9 cellular contexts compared by ENCODE assay signal in the genomic region with DNA sequence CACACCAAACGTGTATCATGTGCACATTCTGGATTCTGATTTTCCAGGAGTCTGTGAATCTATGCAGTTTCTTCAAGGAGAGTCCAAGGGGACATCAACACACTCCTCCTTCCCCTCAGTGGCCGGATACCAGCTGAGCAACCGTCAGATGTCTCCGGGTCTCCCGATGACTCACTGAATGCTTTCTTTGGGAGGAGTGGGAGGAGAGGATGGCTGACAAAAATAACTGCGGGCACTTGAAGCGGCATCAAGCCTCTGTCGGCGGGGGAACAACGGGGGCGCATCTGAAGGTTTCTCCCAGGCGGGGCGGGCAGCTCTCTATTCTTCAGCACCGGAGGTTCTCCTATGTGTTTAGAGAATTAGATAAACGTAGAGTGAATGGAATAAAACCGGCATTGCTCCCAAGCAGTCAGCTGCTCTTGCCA. TPM values are rescaled to one million over a fixed set of nuclear protein-coding genes. Genes with fewer than 3 reads are reported as not detected.
DNase-seq lines count a peak whose midpoint lies in the region; ATAC-seq and TF ChIP-seq lines count a peak whose summit lies in the region.
"Had no signal": no experiment of that assay in that cellular context is flagged by ENCODE, and none has a peak within 500 bp of the region (broad histone marks: within the 10 kb centered on the region; RNA-seq: fewer than 3 reads in every experiment).

No MANE protein-coding gene starts in this region.

- H3K36me3 Mint-ChIP-seq in T-helper 17 cell (ENCODE audit: low read depth), result peaks cover 10% of the 10 kb centered on the region

- H3K79me2 ChIP-seq in PC-3 (ENCODE audit: low read length) (no peaks in the 10 kb centered on the region), fibroblast of lung (ENCODE audit: control insufficient read depth, insufficient read depth, low read length) (no peaks in the 10 kb centered on the region)

- no peaks in the 10 kb centered on the region for H3F3A ChIP-seq in PC-3 (ENCODE audit: low read length, unreplicated experiment)

- no TSS peak for BruUV-seq in PC-3 (replicated peaks; lab: Mats Ljungman, UMichigan)

- peak overlapping the region; percentile 28 for H3K4me3 ChIP-seq in PC-3 (ENCODE audit: low read length)
- H3K4me3 ChIP-seq in fibroblast of lung (replicated peaks in 1 of 4; ENCODE audit: control extremely low read depth in 1 of 4, insufficient read depth in 1 of 4, low read depth in 3 of 4, low read length in 4 of 4), result peak overlapping the region; percentile 1 to 36 (median 14)
- no peak overlapping the region for H3K4me3 ChIP-seq in psoas muscle

- H3K27me3 Mint-ChIP-seq in T-helper 17 cell, result peaks cover 72% of the 10 kb centered on the region

- H3K9me2 ChIP-seq in PC-3 (replicated peaks; ENCODE audit: low read length), result no peaks in the 10 kb centered on the region

- H3K9ac ChIP-seq in PC-3 (ENCODE audit: low read length) (no peak overlapping the region), fibroblast of lung (ENCODE audit: insufficient read depth, low read length) (no peak overlapping the region)

- intact Hi-C loops in PC-3 (cut with micrococcal nuclease) (no loop called here), psoas muscle (cut with DNase I) (no loop called here)

- DNase-seq in GDM1 (lab: John Stamatoyannopoulos, UW) (peak; percentile 9), PC-3 (peak; percentile 75), fibroblast of lung (ENCODE audit: low read depth in 2 of 2) (peak; percentile 53 to 85), psoas muscle (peak in 1 of 2 donors; percentile 38), T-helper 17 cell (no peak), NAMALWA (ENCODE audit: low spot score) (no peak)
- DNase-seq in activated CD4-positive, alpha-beta T cell treated with anti-CD3 and anti-CD28 coated beads for 4 hours, result no peak
- DNase-seq: activated effector memory CD4-positive, alpha-beta T cell treated with Interleukin-2 at 50 U/mL for 16 hours had no signal

- H3K4me3 Mint-ChIP-seq in T-helper 17 cell, result no peak overlapping the region

- POLR2A ChIA-PET in PC-3 (lab: Charles Lee; ENCODE audit: unreplicated experiment), result no interaction called here

- H3K27ac ChIP-seq in PC-3 (ENCODE audit: low read length), result no peak overlapping the region
- H3K27ac ChIP-seq in fibroblast of lung (ENCODE audit: insufficient read depth, low read length), result no peak overlapping the region
- no peak overlapping the region for H3K27ac ChIP-seq in psoas muscle

- H4K20me1 ChIP-seq in PC-3 (ENCODE audit: low read length) (no peaks in the 10 kb centered on the region), fibroblast of lung (ENCODE audit: control insufficient read depth, extremely low read depth, insufficient read depth, low read length) (no peaks in the 10 kb centered on the region)

- H3K27me3 ChIP-seq in PC-3 (ENCODE audit: low read length) (no peaks in the 10 kb centered on the region), fibroblast of lung (ENCODE audit: control insufficient read depth, insufficient read depth, low read length) (no peaks in the 10 kb centered on the region), psoas muscle (ENCODE audit: insufficient read depth in 3 of 3, low read length in 2 of 3) (peaks cover 0 to 20% (median 0%) of the 10 kb centered on the region in 3 donors)

- H3K27ac Mint-ChIP-seq in T-helper 17 cell, result no peak overlapping the region

- H2AFZ ChIP-seq in PC-3 (ENCODE audit: low read length), result peak overlapping the region; percentile 60
- H2AFZ ChIP-seq in fibroblast of lung (ENCODE audit: low read length), result peak overlapping the region; percentile 68

- CTCF ChIA-PET in PC-3 (lab: Charles Lee), result no interaction called here

- H3K4me1 ChIP-seq in PC-3 (ENCODE audit: insufficient read depth, low read length) (peaks cover 14% of the 10 kb centered on the region), fibroblast of lung (ENCODE audit: control insufficient read depth, extremely low read depth, insufficient read depth, low read length) (peaks cover 9% of the 10 kb centered on the region), psoas muscle (peaks cover 8% of the 10 kb centered on the region)

- H3K4me2 ChIP-seq in PC-3 (ENCODE audit: low read length) (peak overlapping the region; percentile 59), fibroblast of lung (ENCODE audit: extremely low read depth, insufficient read depth, low read length) (peak overlapping the region; percentile 78)

- no peak for TF ChIP-seq CTCF in PC-3 (conservative IDR thresholded peaks at IDR 0.05; ENCODE audit: low read depth, low read length)
- TF ChIP-seq CTCF in fibroblast of lung (conservative IDR thresholded peaks at IDR 0.05 in 1 of 2, IDR thresholded peaks at IDR 0.05 in 1 of 2; ENCODE audit: low read depth in 1 of 2, low read length in 2 of 2), result no peak
- no peak for TF ChIP-seq CTCF in psoas muscle (IDR thresholded peaks at IDR 0.05)

- no peaks in the 10 kb centered on the region for H3K36me3 ChIP-seq in PC-3 (ENCODE audit: low read depth, low read length)
- H3K36me3 ChIP-seq in fibroblast of lung (ENCODE audit: control insufficient read depth, insufficient read depth, low read length), result no peaks in the 10 kb centered on the region
- no peaks in the 10 kb centered on the region for H3K36me3 ChIP-seq in psoas muscle (ENCODE audit: insufficient read depth in 1 of 2, low read depth in 1 of 2)

- H3K9me3 ChIP-seq in PC-3 (ENCODE audit: low read length) (no peaks in the 10 kb centered on the region), fibroblast of lung (ENCODE audit: control insufficient read depth, insufficient read depth, low read depth, low read length) (no peaks in the 10 kb centered on the region), psoas muscle (no peaks in the 10 kb centered on the region), T-helper 17 cell (ENCODE audit: control insufficient read depth, low read length, poor library complexity, severe bottlenecking) (no peaks in the 10 kb centered on the region)

- ATAC-seq in PC-3, result peak; percentile 80
- ATAC-seq in psoas muscle, result peak in 3 of 4 donors; percentile 52 to 74 (median 65)
- no peak for ATAC-seq in T-helper 17 cell
- ATAC-seq in HG02938 (IDR thresholded peaks at IDR 0.05; ENCODE audit: unreplicated experiment), result no peak

- 10 to 14% (median 11%) methylated on average over 16 of the region's 16 CpGs for WGBS in psoas muscle, 3 donors

- H3K4me1 Mint-ChIP-seq in T-helper 17 cell, result peaks cover 12% of the 10 kb centered on the region

RNA-seq across cellular contexts. Expression of a gene that starts 24.6 kb away (rescaled TPM):
- total RNA-seq in PC-3 (2014; rRNA removed) (15.8 and 19.4 TPM in 2 replicates), fibroblast of lung (2.1 and 3.1 TPM in 2 replicates), psoas muscle (under 1 TPM; 0.20 to 0.41 (median 0.29) TPM), T-helper 17 cell (1 to 10 TPM; 3.1 to 5.0 TPM)
- polyA plus RNA-seq in fibroblast of lung (0.64 and 1.7 TPM in 2 replicates), psoas muscle (under 1 TPM; 0.23 to 0.69 (median 0.43) TPM)
- 1.4 and 2.4 TPM in 2 replicates for polyA plus RNA-seq in fibroblast of lung (2012)
- polyA minus RNA-seq in fibroblast of lung (ENCODE audit: low replicate concordance), result 0.82 and 1.7 TPM in 2 replicates

RNA-seq across cellular contexts. Expression of a gene that starts 52.4 kb away (rescaled TPM):
- total RNA-seq in PC-3 (2014; rRNA removed), result 14.0 and 20.6 TPM in 2 replicates
- total RNA-seq in fibroblast of lung, result 5.4 and 6.6 TPM in 2 replicates
- polyA plus RNA-seq in fibroblast of lung, result 5.5 and 6.7 TPM in 2 replicates
- 6.2 and 7.2 TPM in 2 replicates for polyA plus RNA-seq in fibroblast of lung (2012)
- 0.55 and 3.7 TPM in 2 replicates for polyA minus RNA-seq in fibroblast of lung (ENCODE audit: low replicate concordance)
- total RNA-seq in psoas muscle, result 1 to 10 TPM; 2.5 to 6.6 (median 5.3) TPM
- 1 to 10 TPM; 1.5 to 10.0 (median 2.2) TPM for polyA plus RNA-seq in psoas muscle
- 1 to 10 TPM; 6.6 to 7.6 TPM for total RNA-seq in T-helper 17 cell

Comparison
In these comparisons a context has a peak if more than half of its experiments do, and no peak if none do; other contexts are left out.
1. DNase-seq: peak in GDM1 (single experiment), PC-3 (single experiment) and fibroblast of lung (2 of 2); none in activated CD4-positive, alpha-beta T cell treated with anti-CD3 and anti-CD28 coated beads for 4 hours (0 of 2), T-helper 17 cell (0 of 3) and NAMALWA (single experiment).
2. ATAC-seq: peak in PC-3 (single experiment) and psoas muscle (3 of 4); none in T-helper 17 cell (single experiment) and HG02938 (single experiment).